In the genomic region with DNA sequence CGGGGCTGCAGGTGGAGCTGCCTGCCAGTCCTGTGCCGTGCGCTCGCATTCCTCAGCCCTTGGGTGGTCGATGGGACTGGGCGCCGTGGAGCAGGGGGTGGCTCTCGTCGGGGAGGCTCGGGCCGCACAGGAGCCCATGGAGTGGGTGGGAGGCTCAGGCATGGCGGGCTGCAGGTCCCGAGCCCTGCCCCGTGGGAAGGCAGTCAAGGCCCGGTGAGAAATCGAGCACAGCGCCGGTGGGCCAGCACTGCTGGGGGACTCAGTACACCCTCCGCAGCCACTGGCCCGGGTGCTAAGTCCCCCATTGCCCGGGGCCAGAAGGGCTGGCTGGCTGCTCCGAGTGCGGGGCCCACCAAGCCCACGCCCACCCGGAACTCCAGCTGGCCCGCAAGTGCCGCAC, we compare ENCODE assay signal across 1 cellular context. TPM values are rescaled to one million over a fixed set of nuclear protein-coding genes. Genes with fewer than 3 reads are reported as not detected.
"Had no signal": no experiment of that assay in that cellular context is flagged by ENCODE, and none has a peak within 500 bp of the region (broad histone marks: within the 10 kb centered on the region; RNA-seq: fewer than 3 reads in every experiment).

No MANE protein-coding gene starts in this region.

RNA-seq across cellular contexts. Expression of gene SEMA4D, which starts 17.5 kb away (rescaled TPM):
- total RNA-seq: SJCRH30 had no signal
